In genomic region chr20:33861458-33861857, GRCh38 we compare ENCODE assay signal across 12 cellular contexts. TPM values are rescaled to one million over a fixed set of nuclear protein-coding genes. Genes with fewer than 3 reads are reported as not detected.
DNase-seq lines count a peak whose midpoint lies in the region; ATAC-seq and TF ChIP-seq lines count a peak whose summit lies in the region.
"Had no signal": no experiment of that assay in that cellular context is flagged by ENCODE, and none has a peak within 500 bp of the region (broad histone marks: within the 10 kb centered on the region; RNA-seq: fewer than 3 reads in every experiment).

No MANE protein-coding gene starts in this region.

- TF ChIP-seq CTCF in IMR-90 (conservative IDR thresholded peaks at IDR 0.05; ENCODE audit: low read depth, low read length) (no peak), progenitor cell of endocrine pancreas (IDR thresholded peaks at IDR 0.05; ENCODE audit: unreplicated experiment) (no peak), WERI-Rb-1 (IDR thresholded peaks at IDR 0.05; ENCODE audit: low read depth, low read length) (no peak)

- POLR2A ChIA-PET in IMR-90 (lab: Charles Lee; ENCODE audit: unreplicated experiment) = no interaction called here
- POLR2A ChIA-PET in activated CD4-positive, alpha-beta memory T cell treated with anti-CD3 and anti-CD28 coated beads for 36 hours (lab: Charles Lee) = no interaction called here

- dilution Hi-C loops in IMR-90 (cut with HindIII; ENCODE audit: low sequenced_read_pairs, unreplicated experiment) = no loop called here

- no peaks in the 10 kb centered on the region for H4K20me1 ChIP-seq in BLaER1
- peaks cover 5% of the 10 kb centered on the region; the same call in 1 of the 2 replicates for H4K20me1 ChIP-seq in IMR-90 (ENCODE audit: insufficient read depth, low read length)

- TF ChIP-seq POLR2A in IMR-90 (IDR thresholded peaks at IDR 0.05; ENCODE audit: low read depth, low read length) = no peak

- H3K18ac ChIP-seq in IMR-90 (ENCODE audit: low read depth, low read length) = no peak overlapping the region

- WGBS in IMR-90 (ENCODE audit: extremely low coverage in 2 of 2, insufficient read length in 1 of 2), 2 experiments = 87% methylated on average over 3 of the region's 9 CpGs; no CpG with 5 or more reads in 1 of the 2 experiments

- no peak overlapping the region for H4K8ac ChIP-seq in IMR-90 (ENCODE audit: low read depth in 2 of 2, low read length in 2 of 2)

- TF ChIP-seq RAD21 in IMR-90 (IDR thresholded peaks at IDR 0.05; ENCODE audit: low read length) = no peak

- H3K14ac ChIP-seq in IMR-90 (replicated peaks; ENCODE audit: low read depth, low read length) = no peak overlapping the region

- no peak overlapping the region for H2BK20ac ChIP-seq in IMR-90 (ENCODE audit: low read depth, low read length)

- peaks cover 5% of the 10 kb centered on the region; the same call in 1 of the 2 replicates for H3K9me1 ChIP-seq in IMR-90 (ENCODE audit: insufficient read depth, low read length)

- H3K9me3 Mint-ChIP-seq in progenitor cell of endocrine pancreas (ENCODE audit: low read depth) = no peaks in the 10 kb centered on the region
- no peaks in the 10 kb centered on the region for H3K9me3 Mint-ChIP-seq in activated CD4-positive, alpha-beta memory T cell treated with anti-CD3 and anti-CD28 coated beads for 36 hours
- H3K9me3 Mint-ChIP-seq: CD8-positive, alpha-beta memory T cell had no signal

- no TSS peak for BruUV-seq in IMR-90 (replicated peaks; lab: Mats Ljungman, UMichigan)

- no peak overlapping the region for H3K56ac ChIP-seq in IMR-90 (ENCODE audit: extremely low read depth, insufficient read depth, low read length)

- peaks cover 9% of the 10 kb centered on the region for H3K36me3 Mint-ChIP-seq in progenitor cell of endocrine pancreas (ENCODE audit: insufficient read depth)
- peaks cover 10% of the 10 kb centered on the region for H3K36me3 Mint-ChIP-seq in activated CD4-positive, alpha-beta memory T cell treated with anti-CD3 and anti-CD28 coated beads for 36 hours

- H3K4ac ChIP-seq in IMR-90 (ENCODE audit: low read depth, low read length) = no peak overlapping the region

- in situ Hi-C loops in IMR-90 (cut with MboI; ENCODE audit: low sequenced_read_pairs) = loop anchor here (10.0 kb wide), 1 partner anchor 273 kb away; no protein-coding TSS in a partner anchor

- no peak overlapping the region for H2AFZ ChIP-seq in IMR-90 (replicated peaks; ENCODE audit: low read length, poor library complexity)

- no peak overlapping the region for H4K5ac ChIP-seq in IMR-90 (ENCODE audit: low read depth, low read length)

- H2AK5ac ChIP-seq in IMR-90 (ENCODE audit: low read depth, low read length) = 0 out of 2 replicates have a peak overlapping the region, but pooled peaks have one; percentile 45

- 0 out of 2 replicates have a peak overlapping the region, but pooled peaks have one; percentile 30 for H3K27ac ChIP-seq in BLaER1
- H3K27ac ChIP-seq in IMR-90 (ENCODE audit: insufficient read depth, low read length) = no peak overlapping the region
- H3K27ac ChIP-seq in WERI-Rb-1 = no peak overlapping the region
- H3K27ac ChIP-seq: A549 had no signal

- no peak for DNase-seq in IMR-90
- DNase-seq in islet precursor cell = peak; percentile 71
- no peak for DNase-seq in progenitor cell of endocrine pancreas (ENCODE audit: low spot score, unreplicated experiment)
- DNase-seq in WERI-Rb-1 = no peak
- no peak for DNase-seq in activated CD4-positive, alpha-beta memory T cell treated with anti-CD3 and anti-CD28 coated beads for 36 hours
- DNase-seq: Caco-2; CD8-positive, alpha-beta memory T cell; DND-41; GF-D8 had no signal

- no peaks in the 10 kb centered on the region for H3K9me3 ChIP-seq in BLaER1
- no peaks in the 10 kb centered on the region for H3K9me3 ChIP-seq in IMR-90 (ENCODE audit: control insufficient read depth, insufficient read depth, low read length)
- H3K9me3 ChIP-seq in WERI-Rb-1 (ENCODE audit: severe bottlenecking) = no peaks in the 10 kb centered on the region
- H3K9me3 ChIP-seq: A549, Caco-2, HAP-1 had no signal

- intact Hi-C loops in IMR-90 (cut with micrococcal nuclease) = no loop called here
- intact Hi-C loops in activated CD4-positive, alpha-beta memory T cell treated with anti-CD3 and anti-CD28 coated beads for 36 hours (cut with micrococcal nuclease) = no loop called here

- H2AK9ac ChIP-seq in IMR-90 (replicated peaks; ENCODE audit: low read depth, low read length, poor library complexity) = no peak overlapping the region

- H3K9ac ChIP-seq in BLaER1 = no peak overlapping the region
- H3K9ac ChIP-seq in IMR-90 (ENCODE audit: low read depth, low read length) = no peak overlapping the region

- H3K4me3 Mint-ChIP-seq in progenitor cell of endocrine pancreas (ENCODE audit: low read depth) = no peak overlapping the region
- no peak overlapping the region for H3K4me3 Mint-ChIP-seq in activated CD4-positive, alpha-beta memory T cell treated with anti-CD3 and anti-CD28 coated beads for 36 hours

- no peak for ATAC-seq in IMR-90 (ENCODE audit: low read depth)
- ATAC-seq: A549 had no signal

- H3K4me1 ChIP-seq in BLaER1 (peaks cover 51% of the 10 kb centered on the region), IMR-90 (ENCODE audit: control insufficient read depth, insufficient read depth, low read length) (peaks cover 7% of the 10 kb centered on the region; the same call in 1 of the 2 replicates)
- H3K4me1 ChIP-seq: Caco-2 had no signal

- H3K4me3 ChIP-seq in BLaER1 (no peak overlapping the region), IMR-90 (ENCODE audit: insufficient read depth, low read depth, low read length) (no peak overlapping the region), WERI-Rb-1 (ENCODE audit: low read depth, low read length) (no peak overlapping the region)
- H3K4me3 ChIP-seq: A549, HAP-1 had no signal

- H4K91ac ChIP-seq in IMR-90 (ENCODE audit: insufficient read depth, low read depth, low read length) = no peak overlapping the region

- H3K79me1 ChIP-seq in IMR-90 (ENCODE audit: low read depth in 1 of 2, low read length in 2 of 2) = peaks cover 0 to 4% of the 10 kb centered on the region in 2 experiments; a peak in 2 of 4 replicates

- H3K23ac ChIP-seq in IMR-90 (ENCODE audit: low read depth, low read length) = no peak overlapping the region

- H3K4me2 ChIP-seq in BLaER1 = no peak overlapping the region
- H3K4me2 ChIP-seq in IMR-90 (ENCODE audit: low read depth, low read length) = no peak overlapping the region
- H3K4me2 ChIP-seq: A549 had no signal

- H2BK5ac ChIP-seq in IMR-90 (ENCODE audit: low read depth, low read length, poor library complexity, severe bottlenecking) = no peak overlapping the region

- peaks cover 12% of the 10 kb centered on the region for H3K36me3 ChIP-seq in BLaER1
- H3K36me3 ChIP-seq in IMR-90 (ENCODE audit: control insufficient read depth, insufficient read depth, low read length) = peaks cover 13% of the 10 kb centered on the region
- H3K36me3 ChIP-seq in WERI-Rb-1 = no peaks in the 10 kb centered on the region
- H3K36me3 ChIP-seq: HAP-1 had no signal

- no peak overlapping the region for H2BK120ac ChIP-seq in IMR-90 (ENCODE audit: low read depth, low read length)

- H3K27me3 ChIP-seq in BLaER1 (no peaks in the 10 kb centered on the region), IMR-90 (ENCODE audit: control insufficient read depth, insufficient read depth, low read length) (no peaks in the 10 kb centered on the region), WERI-Rb-1 (ENCODE audit: insufficient read depth, low read depth, severe bottlenecking) (no peaks in the 10 kb centered on the region)

- no peaks in the 10 kb centered on the region for H3K27me3 Mint-ChIP-seq in progenitor cell of endocrine pancreas
- no peaks in the 10 kb centered on the region for H3K27me3 Mint-ChIP-seq in activated CD4-positive, alpha-beta memory T cell treated with anti-CD3 and anti-CD28 coated beads for 36 hours

- no peak overlapping the region for H2BK15ac ChIP-seq in IMR-90 (ENCODE audit: low read depth, low read length)

- CTCF ChIA-PET in IMR-90 (lab: Yijun Ruan, JAX) = interaction anchor here (1.1 kb wide), 1 partner anchor 206 kb away, joined by 3 read pairs; no protein-coding TSS in a partner anchor
- CTCF ChIA-PET in activated CD4-positive, alpha-beta memory T cell treated with anti-CD3 and anti-CD28 coated beads for 36 hours (lab: Charles Lee) = interaction anchor here (0.6 to 3.4 kb wide), 6 partner anchors 10 to 208 kb away, joined by 3 to 19 read pairs (median 5); no protein-coding TSS in a partner anchor

- H3K4me1 Mint-ChIP-seq in progenitor cell of endocrine pancreas (ENCODE audit: low read depth) = peaks cover 5% of the 10 kb centered on the region
- peaks cover 22% of the 10 kb centered on the region for H3K4me1 Mint-ChIP-seq in activated CD4-positive, alpha-beta memory T cell treated with anti-CD3 and anti-CD28 coated beads for 36 hours (ENCODE audit: low read depth)

- H3K27ac Mint-ChIP-seq in progenitor cell of endocrine pancreas = peak overlapping the region; percentile 8
- no peak overlapping the region for H3K27ac Mint-ChIP-seq in activated CD4-positive, alpha-beta memory T cell treated with anti-CD3 and anti-CD28 coated beads for 36 hours

TF ChIP-seq in IMR-90, 13 proteins besides CTCF, POLR2A, EP300 and RAD21 (continues in another document):
- TF ChIP-seq SMC3 (IDR thresholded peaks at IDR 0.05; ENCODE audit: low read depth, low read length) (no peak), RFX5 (IDR thresholded peaks at IDR 0.05; ENCODE audit: low read depth, low read length) (no peak), MXI1 (IDR thresholded peaks at IDR 0.05; ENCODE audit: borderline replicate concordance, low read depth, low read length) (no peak), MAFK (IDR thresholded peaks at IDR 0.05; ENCODE audit: low read depth, low read length) (no peak), CHD1 (IDR thresholded peaks at IDR 0.05; ENCODE audit: low read depth, low read length) (no peak)
- TF ChIP-seq, protein P1, sequence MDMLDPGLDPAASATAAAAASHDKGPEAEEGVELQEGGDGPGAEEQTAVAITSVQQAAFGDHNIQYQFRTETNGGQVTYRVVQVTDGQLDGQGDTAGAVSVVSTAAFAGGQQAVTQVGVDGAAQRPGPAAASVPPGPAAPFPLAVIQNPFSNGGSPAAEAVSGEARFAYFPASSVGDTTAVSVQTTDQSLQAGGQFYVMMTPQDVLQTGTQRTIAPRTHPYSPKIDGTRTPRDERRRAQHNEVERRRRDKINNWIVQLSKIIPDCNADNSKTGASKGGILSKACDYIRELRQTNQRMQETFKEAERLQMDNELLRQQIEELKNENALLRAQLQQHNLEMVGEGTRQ (IDR thresholded peaks at IDR 0.05; ENCODE audit: low read depth, low read length) = no peak

RNA-seq across cellular contexts. Expression of gene CHMP4B, which starts 50.3 kb away (rescaled TPM):
- total RNA-seq in IMR-90 (2012; rRNA removed) (30.3 and 40.5 TPM in 2 replicates), progenitor cell of endocrine pancreas (136 and 137 TPM in 2 replicates)
- 84.7 and 94.8 TPM in 2 replicates for polyA plus RNA-seq in IMR-90 (2012; rRNA removed)
- 61.9 and 77.0 TPM in 2 replicates for polyA plus RNA-seq in IMR-90 (2012; cell fraction: cytosol; rRNA removed)
- polyA plus RNA-seq in IMR-90 (2012; cell fraction: nucleus; rRNA removed; ENCODE audit: low replicate concordance) = 11.4 and 40.7 TPM in 2 replicates
- 10 to 100 TPM; 93.9 to 94.8 TPM for total RNA-seq in activated CD4-positive, alpha-beta memory T cell treated with anti-CD3 and anti-CD28 coated beads for 36 hours
